Comparison of ENCODE assay signal across 24 cellular contexts in the genomic region with DNA sequence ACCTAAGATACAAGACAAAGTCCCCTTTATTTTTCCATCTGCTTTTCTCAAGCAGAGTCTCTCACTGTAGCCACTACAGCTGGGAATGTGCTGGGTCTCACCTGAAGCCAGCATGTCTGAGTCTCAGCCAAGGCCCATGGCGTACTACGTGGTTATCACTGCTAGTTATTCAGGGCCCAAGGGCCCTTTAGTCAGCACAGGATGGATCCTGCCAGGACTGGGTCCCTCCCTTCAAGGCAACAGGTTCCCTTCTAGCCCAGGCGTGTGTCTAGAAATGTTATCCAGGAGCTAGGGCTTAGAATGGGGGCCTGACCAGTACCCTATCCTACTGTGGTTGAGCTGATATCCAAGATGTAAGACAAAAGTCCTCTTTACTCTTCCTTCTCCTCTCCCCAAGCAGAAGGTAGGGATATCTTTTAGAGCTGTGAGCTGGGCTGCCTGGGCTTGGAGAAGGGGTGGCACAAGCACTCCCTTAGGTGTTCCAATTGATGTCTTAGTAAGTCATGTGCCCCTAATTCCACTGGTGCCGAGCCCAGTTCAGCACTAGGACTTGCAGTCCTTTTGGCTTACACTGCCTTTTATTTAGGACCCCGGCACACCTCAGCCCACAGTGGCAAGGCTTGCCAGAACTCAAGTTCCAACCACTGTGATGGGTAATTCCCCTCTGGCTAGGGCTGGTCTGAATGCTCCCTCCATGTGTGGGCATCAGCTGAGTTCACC.
"Had no signal": no experiment of that assay in that cellular context is flagged by ENCODE, and none has a peak within 500 bp of the region (broad histone marks: within the 10 kb centered on the region; RNA-seq: fewer than 3 reads in every experiment).

No MANE protein-coding gene starts in this region.

- DNase-seq: cerebellar nuclear complex; dorsolateral prefrontal cortex; effector CD4-positive, alpha-beta T cell; foreskin fibroblast; gastrocnemius medialis; heart right ventricle; kidney; left lung; lower lobe of right lung; naive thymus-derived CD8-positive, alpha-beta T cell; nephron progenitor cell; stimulated activated CD4-positive, alpha-beta T cell treated with anti-CD3 and anti-CD28 coated beads, Interleukin-12 subunit alpha, Interleukin-12 subunit beta, amount 100 ng/mL, for 4 hours; stimulated activated CD4-positive, alpha-beta T cell treated with anti-CD3 and anti-CD28 coated beads, Interleukin-1b, Interleukin-23, amount 100 ng/mL, for 48 hours; stimulated activated CD4-positive, alpha-beta T cell treated with anti-CD3 and anti-CD28 coated beads, Interleukin-4, amount 100 ng/mL, for 1 hour; stimulated activated CD8-positive, alpha-beta memory T cell treated with anti-CD3 and anti-CD28 coated beads, Interleukin-4, amount 100 ng/mL, for 48 hours; stimulated activated naive CD4-positive, alpha-beta T cell; stimulated activated naive CD8-positive, alpha-beta T cell treated with anti-CD3 and anti-CD28 coated beads, Interleukin-15, amount 100 ng/mL, for 72 hours; transverse colon had no signal

- H3K27ac Mint-ChIP-seq: naive thymus-derived CD8-positive, alpha-beta T cell; nephron progenitor cell; stimulated activated naive CD8-positive, alpha-beta T cell treated with anti-CD3 and anti-CD28 coated beads, Interleukin-15, amount 100 ng/mL, for 72 hours had no signal

- H3K4me1 Mint-ChIP-seq: nephron progenitor cell; stimulated activated naive CD8-positive, alpha-beta T cell treated with anti-CD3 and anti-CD28 coated beads, Interleukin-15, amount 100 ng/mL, for 72 hours had no signal

- H3K27me3 ChIP-seq: dorsolateral prefrontal cortex, gastrocnemius medialis, heart right ventricle, left lung, suprapubic skin, transverse colon, vagina had no signal

- ATAC-seq: gastrocnemius medialis; left lung; lower lobe of right lung; naive thymus-derived CD8-positive, alpha-beta T cell; sciatic nerve; stimulated activated naive CD8-positive, alpha-beta T cell treated with anti-CD3 and anti-CD28 coated beads, Interleukin-15, amount 100 ng/mL, for 72 hours had no signal

- FAIRE-seq: colon, kidney had no signal

- H3K4me1 ChIP-seq: lower lobe of right lung, prostate gland, vagina had no signal

- H3K4me3 ChIP-seq: dorsolateral prefrontal cortex, gastrocnemius medialis, heart right ventricle, left lung, lower lobe of right lung, prostate gland, smooth muscle cell, suprapubic skin, transverse colon, vagina had no signal

- H3K27me3 Mint-ChIP-seq: naive thymus-derived CD8-positive, alpha-beta T cell; stimulated activated naive CD8-positive, alpha-beta T cell treated with anti-CD3 and anti-CD28 coated beads, Interleukin-15, amount 100 ng/mL, for 72 hours had no signal

- H3K36me3 ChIP-seq: gastrocnemius medialis, left lung, lower lobe of right lung, prostate gland, suprapubic skin, transverse colon, vagina had no signal

- H3K9me3 ChIP-seq: gastrocnemius medialis, lower lobe of right lung, prostate gland, suprapubic skin, transverse colon, vagina had no signal

- H3K27ac ChIP-seq: dorsolateral prefrontal cortex, gastrocnemius medialis, heart right ventricle, left lung, lower lobe of right lung, prostate gland, suprapubic skin, transverse colon, vagina had no signal

- H3K4me3 Mint-ChIP-seq: naive thymus-derived CD8-positive, alpha-beta T cell; nephron progenitor cell; stimulated activated naive CD8-positive, alpha-beta T cell treated with anti-CD3 and anti-CD28 coated beads, Interleukin-15, amount 100 ng/mL, for 72 hours had no signal

- H3K4me2 ChIP-seq: smooth muscle cell had no signal
